20 cellular contexts compared by ENCODE assay signal in genomic region chr7:158278745-158279320, GRCh38.
"Had no signal": no experiment of that assay in that cellular context is flagged by ENCODE, and none has a peak within 500 bp of the region (broad histone marks: within the 10 kb centered on the region; RNA-seq: fewer than 3 reads in every experiment).

No MANE protein-coding gene starts in this region.

- H3K27ac ChIP-seq: colonic mucosa, gastroesophageal sphincter, parathyroid adenoma, sigmoid colon, thoracic aorta, upper lobe of right lung had no signal

- H3K27me3 Mint-ChIP-seq: activated naive CD8-positive, alpha-beta T cell treated with anti-CD3 and anti-CD28 coated beads for 36 hours; central memory CD8-positive, alpha-beta T cell; memory B cell; naive B cell had no signal

- H3K27me3 ChIP-seq: colonic mucosa, sigmoid colon, upper lobe of right lung had no signal

- H3K4me2 ChIP-seq: smooth muscle cell had no signal

- H3K36me3 ChIP-seq: colonic mucosa, gastroesophageal sphincter, sigmoid colon, thoracic aorta, upper lobe of right lung had no signal

- H3K9me3 Mint-ChIP-seq: activated naive CD8-positive, alpha-beta T cell treated with anti-CD3 and anti-CD28 coated beads for 36 hours; activated T-cell treated with anti-CD3 and anti-CD28 coated beads, Interleukin-2, amount 50 U/mL, for 4 hours; central memory CD8-positive, alpha-beta T cell had no signal

- H3K36me3 Mint-ChIP-seq: activated naive CD8-positive, alpha-beta T cell treated with anti-CD3 and anti-CD28 coated beads for 36 hours; memory B cell; naive B cell had no signal

- H3K4me3 ChIP-seq: colonic mucosa, gastroesophageal sphincter, sigmoid colon, smooth muscle cell, thoracic aorta, upper lobe of right lung had no signal

- H3K4me1 Mint-ChIP-seq: activated naive CD8-positive, alpha-beta T cell treated with anti-CD3 and anti-CD28 coated beads for 36 hours; central memory CD8-positive, alpha-beta T cell; memory B cell; naive B cell had no signal

- H3K4me1 ChIP-seq: colonic mucosa, gastroesophageal sphincter, parathyroid adenoma, sigmoid colon, upper lobe of right lung had no signal

- ATAC-seq: activated T-cell treated with anti-CD3 and anti-CD28 coated beads, Interleukin-2, amount 50 U/mL, for 4 hours; gastroesophageal sphincter; upper lobe of right lung had no signal

- DNase-seq: activated CD4-positive, alpha-beta T cell treated with anti-CD3 and anti-CD28 coated beads, Interleukin-2, amount 50 U/mL, for 4 hours; activated CD8-positive, alpha-beta memory T cell treated with anti-CD3 and anti-CD28 coated beads for 24 hours; activated CD8-positive, alpha-beta memory T cell treated with anti-CD3 and anti-CD28 coated beads, Interleukin-2, amount 50 U/mL, for 4 hours; activated naive CD4-positive, alpha-beta T cell treated with Interleukin-2 at 50 U/mL for 16 hours; activated naive CD8-positive, alpha-beta T cell treated with anti-CD3 and anti-CD28 coated beads for 36 hours; activated T-cell treated with anti-CD3 and anti-CD28 coated beads, Interleukin-2, amount 50 U/mL, for 4 hours; colonic mucosa; hypothalamus; naive B cell; stimulated activated CD4-positive, alpha-beta T cell treated with anti-CD3 and anti-CD28 coated beads, Interleukin-2, amount 100 ng/mL, for 48 hours; stimulated activated naive CD4-positive, alpha-beta T cell; T-helper 1 cell had no signal

- H2AFZ ChIP-seq: parathyroid adenoma had no signal

- H3K9me3 ChIP-seq: colonic mucosa, gastroesophageal sphincter, sigmoid colon, thoracic aorta, upper lobe of right lung had no signal

- H3K79me2 ChIP-seq: parathyroid adenoma had no signal

- H3K27ac Mint-ChIP-seq: activated naive CD8-positive, alpha-beta T cell treated with anti-CD3 and anti-CD28 coated beads for 36 hours; memory B cell had no signal

- H3K4me3 Mint-ChIP-seq: activated naive CD8-positive, alpha-beta T cell treated with anti-CD3 and anti-CD28 coated beads for 36 hours; activated T-cell treated with anti-CD3 and anti-CD28 coated beads, Interleukin-2, amount 50 U/mL, for 4 hours; central memory CD8-positive, alpha-beta T cell; memory B cell; naive B cell had no signal
